Comparison of ENCODE assay signal across 17 cellular contexts in the genomic region with DNA sequence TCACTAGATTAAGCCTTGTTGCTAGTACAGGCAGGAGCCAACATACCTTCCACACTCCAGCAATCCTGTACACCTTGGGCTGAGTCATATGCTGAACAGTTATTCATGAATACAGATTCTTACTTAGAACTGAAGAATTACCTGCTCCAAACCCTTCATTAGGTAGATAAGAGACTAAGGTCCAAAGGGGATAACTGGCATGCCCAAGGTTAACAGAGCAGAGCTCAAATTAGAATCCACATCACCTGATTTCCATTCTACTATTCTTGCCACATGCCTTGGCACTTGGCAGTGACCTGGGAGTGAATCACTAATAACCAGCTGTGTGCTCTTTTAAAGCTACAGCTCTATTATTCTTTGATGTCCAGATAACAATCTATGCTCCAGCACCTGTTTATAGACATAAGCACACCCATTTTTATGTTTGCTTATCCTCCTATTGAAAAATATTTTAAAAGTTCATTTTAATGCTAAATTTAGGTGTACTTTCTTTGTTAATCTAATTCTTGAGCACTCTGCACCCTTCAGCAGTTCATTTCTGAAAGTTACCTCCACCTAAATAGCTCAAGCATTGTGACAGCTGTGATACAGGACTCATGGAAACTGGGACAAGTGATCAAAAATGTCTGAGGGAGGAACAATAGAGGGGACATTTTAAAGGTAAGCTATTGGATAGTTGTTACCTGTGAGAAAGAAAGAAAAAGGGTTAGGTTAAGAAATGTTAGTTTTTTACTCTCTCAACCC. TPM values are rescaled to one million over a fixed set of nuclear protein-coding genes. Genes with fewer than 3 reads are reported as not detected.
A peak's percentile ranks its signal among the peaks of the same experiment; 100 is the strongest.
DNase-seq lines count a peak whose midpoint lies in the region; ATAC-seq and TF ChIP-seq lines count a peak whose summit lies in the region.
"Had no signal": no experiment of that assay in that cellular context is flagged by ENCODE, and none has a peak within 500 bp of the region (broad histone marks: within the 10 kb centered on the region; RNA-seq: fewer than 3 reads in every experiment).

No MANE protein-coding gene starts in this region.

- no TSS peak for BruUV-seq in Calu3 (replicated peaks; lab: Mats Ljungman, UMichigan)

- no peak overlapping the region for H3K4me3 ChIP-seq in fibroblast of the aortic adventitia (ENCODE audit: low read depth, low read length)
- H3K4me3 ChIP-seq: BLaER1, SK-N-MC, skin epidermis, uterus had no signal

- peaks cover 35% of the 10 kb centered on the region for H3K36me3 Mint-ChIP-seq in nephron (ENCODE audit: low read depth)
- H3K36me3 Mint-ChIP-seq in Calu3 (ENCODE audit: insufficient read depth, unreplicated experiment) = peaks cover 13% of the 10 kb centered on the region
- H3K36me3 Mint-ChIP-seq in effector memory CD8-positive, alpha-beta T cell (ENCODE audit: insufficient read depth) = peaks cover 17% of the 10 kb centered on the region

- H3K9me3 Mint-ChIP-seq in nephron = no peaks in the 10 kb centered on the region
- H3K9me3 Mint-ChIP-seq in Calu3 (ENCODE audit: low read depth, unreplicated experiment) = no peaks in the 10 kb centered on the region
- no peaks in the 10 kb centered on the region for H3K9me3 Mint-ChIP-seq in effector memory CD8-positive, alpha-beta T cell
- H3K9me3 Mint-ChIP-seq: activated T-cell treated with anti-CD3 and anti-CD28 coated beads, Interleukin-2, amount 50 U/mL, for 4 hours had no signal

- no peak for TF ChIP-seq CTCF in RWPE1 (conservative IDR thresholded peaks at IDR 0.05; ENCODE audit: low read depth)
- no peak for TF ChIP-seq CTCF in fibroblast of the aortic adventitia (IDR thresholded peaks at IDR 0.05; ENCODE audit: insufficient read depth, low read length)
- no peak for TF ChIP-seq CTCF in nephron (IDR thresholded peaks at IDR 0.05; ENCODE audit: unreplicated experiment in 3 of 3)
- no peak for TF ChIP-seq CTCF in Calu3 (IDR thresholded peaks at IDR 0.05; ENCODE audit: unreplicated experiment)

- POLR2A ChIA-PET in RWPE1 (lab: Yijun Ruan, JAX; ENCODE audit: low non-redundant PET) = interaction anchor here (0.5 kb wide), 1 partner anchor 108 kb away, joined by 3 read pairs; no protein-coding TSS in a partner anchor

- H3K27ac Mint-ChIP-seq in nephron (peak overlapping the region; percentile 77 to 89 (median 85)), Calu3 (ENCODE audit: unreplicated experiment) (no peak overlapping the region)
- H3K27ac Mint-ChIP-seq in effector memory CD8-positive, alpha-beta T cell = no peak overlapping the region

- H3K27me3 Mint-ChIP-seq in nephron (ENCODE audit: low read depth) (no peaks in the 10 kb centered on the region), Calu3 (ENCODE audit: unreplicated experiment) (no peaks in the 10 kb centered on the region)
- H3K27me3 Mint-ChIP-seq in effector memory CD8-positive, alpha-beta T cell = no peaks in the 10 kb centered on the region

- no peak for ATAC-seq in effector memory CD8-positive, alpha-beta T cell (replicated peaks)
- ATAC-seq: activated T-cell treated with anti-CD3 and anti-CD28 coated beads, Interleukin-2, amount 50 U/mL, for 4 hours had no signal

- peak; percentile 24 for DNase-seq in HCEC 1CT
- DNase-seq in RWPE1 (ENCODE audit: low spot score) = peak; percentile 19
- DNase-seq in fibroblast of the aortic adventitia (ENCODE audit: low read depth) = peak; percentile 7
- DNase-seq in activated gamma-delta T cell treated with Interleukin-2 at 50 U/mL for 16 hours = no peak
- DNase-seq in NCI-H1930 (lab: John Stamatoyannopoulos, UW) = no peak
- DNase-seq in Calu3 = no peak
- DNase-seq in effector memory CD8-positive, alpha-beta T cell = no peak
- DNase-seq: activated CD4-positive, alpha-beta T cell treated with anti-CD3 and anti-CD28 coated beads, Interleukin-2, amount 50 U/mL, for 4 hours; activated T-cell treated with anti-CD3 and anti-CD28 coated beads, Interleukin-2, amount 50 U/mL, for 4 hours; NCI-H1092 treated with DMSO at 0.1 percent for 48 hours; stimulated activated naive CD4-positive, alpha-beta T cell; uterus had no signal

- intact Hi-C loops in Calu3 (cut with micrococcal nuclease; ENCODE audit: unreplicated experiment) = no loop called here

- H3K27ac ChIP-seq in RWPE1 = no peak overlapping the region
- H3K27ac ChIP-seq: BLaER1, SK-N-MC, uterus had no signal

- no peaks in the 10 kb centered on the region for H3K4me1 Mint-ChIP-seq in nephron
- H3K4me1 Mint-ChIP-seq in Calu3 (ENCODE audit: low read depth, unreplicated experiment) = no peaks in the 10 kb centered on the region
- H3K4me1 Mint-ChIP-seq in effector memory CD8-positive, alpha-beta T cell (ENCODE audit: low read depth in 2 of 2) = peaks cover 6 to 12% of the 10 kb centered on the region in 2 donors

- H3K4me3 Mint-ChIP-seq in nephron = no peak overlapping the region
- no peak overlapping the region for H3K4me3 Mint-ChIP-seq in Calu3 (ENCODE audit: low read depth, unreplicated experiment)
- H3K4me3 Mint-ChIP-seq in effector memory CD8-positive, alpha-beta T cell = no peak overlapping the region
- H3K4me3 Mint-ChIP-seq: activated T-cell treated with anti-CD3 and anti-CD28 coated beads, Interleukin-2, amount 50 U/mL, for 4 hours had no signal

- CTCF ChIA-PET in RWPE1 (lab: Yijun Ruan, JAX) (interaction anchor here (1.0 to 1.1 kb wide), 2 partner anchors 19 to 25 kb away, joined by 4 to 8 read pairs; partner anchors contain the start of gene LPCAT3), Calu3 (lab: Charles Lee) (interaction anchor here (0.5 kb wide), 1 partner anchor 55 kb away, joined by 4 read pairs; no protein-coding TSS in a partner anchor)

RNA-seq across cellular contexts. Expression of gene LPCAT3, which starts 19.4 kb away (rescaled TPM):
- total RNA-seq in fibroblast of the aortic adventitia (ENCODE audit: low replicate concordance) (5.7 and 10.6 TPM in 2 replicates), Calu3 (2022) (30.2 and 31.7 TPM in 2 replicates)

RNA-seq across cellular contexts. Expression of gene EMG1, which starts 28.2 kb away (rescaled TPM):
- total RNA-seq in fibroblast of the aortic adventitia (ENCODE audit: low replicate concordance) = 26.0 and 26.8 TPM in 2 replicates
- total RNA-seq in Calu3 (2022) = 73.1 and 80.5 TPM in 2 replicates

RNA-seq across cellular contexts. Expression of gene PHB2, which starts 28.4 kb away (rescaled TPM):
- 71.5 and 181 TPM in 2 replicates for total RNA-seq in fibroblast of the aortic adventitia (ENCODE audit: low replicate concordance)
- total RNA-seq in Calu3 (2022) = 182 and 195 TPM in 2 replicates

RNA-seq across cellular contexts. Expression of gene PTPN6, which starts 47.7 kb away (rescaled TPM):
- total RNA-seq in fibroblast of the aortic adventitia (ENCODE audit: low replicate concordance) (not detected in 2 replicates), Calu3 (2022) (42.4 and 46.3 TPM in 2 replicates)
- total RNA-seq: fibroblast of lung had no signal

RNA-seq across cellular contexts. Expression of gene C12orf57, which starts 55.1 kb away (rescaled TPM):
- 100 and 156 TPM in 2 replicates for total RNA-seq in fibroblast of the aortic adventitia (ENCODE audit: low replicate concordance)
- total RNA-seq in Calu3 (2022) = 96.7 and 103 TPM in 2 replicates

Comparison
In these comparisons a context has a peak if more than half of its experiments do, and no peak if none do; other contexts are left out.
1. DNase-seq: peak in HCEC 1CT (single experiment), RWPE1 (single experiment) and fibroblast of the aortic adventitia (single experiment); none in activated gamma-delta T cell treated with Interleukin-2 at 50 U/mL for 16 hours (single experiment), NCI-H1930 (0 of 2), Calu3 (single experiment) and effector memory CD8-positive, alpha-beta T cell (0 of 3).
2. H3K27ac Mint-ChIP-seq: peak in nephron (3 of 3); none in Calu3 (single experiment) and effector memory CD8-positive, alpha-beta T cell (0 of 2).